ENCODE assay signal across 9 cellular contexts in genomic region chr1:21938791-21939538, GRCh38. TPM values are rescaled to one million over a fixed set of nuclear protein-coding genes. Genes with fewer than 3 reads are reported as not detected.
DNase-seq lines count a peak whose midpoint lies in the region; ATAC-seq, FAIRE-seq and TF ChIP-seq lines count a peak whose summit lies in the region.
"Had no signal": no experiment of that assay in that cellular context is flagged by ENCODE, and none has a peak within 500 bp of the region (broad histone marks: within the 10 kb centered on the region; RNA-seq: fewer than 3 reads in every experiment).

No MANE protein-coding gene starts in this region.

- peaks cover 6 to 19% of the 10 kb centered on the region in 2 experiments; a peak in 3 of 4 replicates for H3K79me2 ChIP-seq in H1 (ENCODE audit: control insufficient read depth in 1 of 2, insufficient read depth in 2 of 2, low read length in 2 of 2)

- H3K36me3 ChIP-seq in H1 (ENCODE audit: control insufficient read depth in 2 of 4, insufficient read depth in 4 of 4, low read length in 3 of 4), result no peaks in the 10 kb centered on the region

- POLR2A ChIA-PET in H1 (lab: Charles Lee; ENCODE audit: partially characterized antibody), result interaction anchor here (0.8 to 1.5 kb wide), 5 partner anchors 14 to 28 kb away, joined by 3 to 6 read pairs (median 3); no protein-coding TSS in a partner anchor

- H3K4me3 Mint-ChIP-seq in stimulated activated naive CD8-positive, alpha-beta T cell treated with anti-CD3 and anti-CD28 coated beads, Interleukin-15, Interleukin-2, amounts not matched to agents 100 ng/mL and 50 ng/mL, for 24 hours, result peak overlapping the region; percentile 83
- peak overlapping the region; percentile 90 for H3K4me3 Mint-ChIP-seq in natural killer cell treated with Interleukin-12 subunit alpha and Interleukin-12 subunit beta and Interleukin-15 and Interleukin-18, amount 100 ng/mL, for 72 hours

- no peak overlapping the region for H2BK5ac ChIP-seq in H1 (ENCODE audit: low read depth, low read length)

- peaks cover 0 to 7% of the 10 kb centered on the region in 2 experiments for H4K20me1 ChIP-seq in H1 (replicated peaks in 1 of 2; ENCODE audit: control insufficient read depth in 1 of 2, insufficient read depth in 2 of 2, low read length in 2 of 2)

- no peak overlapping the region; the same call in 1 of the 2 replicates for H4K8ac ChIP-seq in H1 (ENCODE audit: extremely low read depth, insufficient read depth, low read length)

- H3K23ac ChIP-seq in H1 (ENCODE audit: insufficient read length), result no peak overlapping the region

- ATAC-seq in stimulated activated naive CD8-positive, alpha-beta T cell treated with anti-CD3 and anti-CD28 coated beads, Interleukin-15, Interleukin-2, amounts not matched to agents 100 U/mL and 50 U/mL, for 24 hours, result no peak
- ATAC-seq in natural killer cell treated with Interleukin-12 subunit alpha and Interleukin-12 subunit beta and Interleukin-15 and Interleukin-18, amount 100 ng/mL, for 72 hours, result no peak
- ATAC-seq in HG02798 (IDR thresholded peaks at IDR 0.05; ENCODE audit: poor library complexity, unreplicated experiment), result no peak

- no peak for FAIRE-seq in H1 (lab: Jason Lieb, UNC)

- 0 out of 2 replicates have a peak overlapping the region, but pooled peaks have one; percentile 50 for H2BK12ac ChIP-seq in H1 (ENCODE audit: low read depth, low read length)

- peaks cover 21% of the 10 kb centered on the region for H3K4me1 Mint-ChIP-seq in stimulated activated naive CD8-positive, alpha-beta T cell treated with anti-CD3 and anti-CD28 coated beads, Interleukin-15, Interleukin-2, amounts not matched to agents 100 ng/mL and 50 ng/mL, for 24 hours (ENCODE audit: low read depth)
- H3K4me1 Mint-ChIP-seq in natural killer cell treated with Interleukin-12 subunit alpha and Interleukin-12 subunit beta and Interleukin-15 and Interleukin-18, amount 100 ng/mL, for 72 hours (ENCODE audit: low read depth in 2 of 2), result peaks cover 7 to 14% of the 10 kb centered on the region in 2 donors

- no peak overlapping the region for H2BK120ac ChIP-seq in H1 (replicated peaks; ENCODE audit: low read depth, low read length)

- peaks cover 0 to 2% (median 0%) of the 10 kb centered on the region in 4 experiments; a peak in 2 of 7 replicates for H3K27me3 ChIP-seq in H1 (replicated peaks in 1 of 4; ENCODE audit: control insufficient read depth in 3 of 4, extremely low read depth in 1 of 4, insufficient read depth in 3 of 4, low read length in 3 of 4)

- peaks cover 19% of the 10 kb centered on the region for H3K27me3 Mint-ChIP-seq in stimulated activated naive CD8-positive, alpha-beta T cell treated with anti-CD3 and anti-CD28 coated beads, Interleukin-15, Interleukin-2, amounts not matched to agents 100 ng/mL and 50 ng/mL, for 24 hours
- peaks cover 13 to 22% of the 10 kb centered on the region in 2 donors for H3K27me3 Mint-ChIP-seq in natural killer cell treated with Interleukin-12 subunit alpha and Interleukin-12 subunit beta and Interleukin-15 and Interleukin-18, amount 100 ng/mL, for 72 hours

- no peak overlapping the region for H3K56ac ChIP-seq in H1 (replicated peaks; ENCODE audit: insufficient read length, low read depth, low read length)

- peaks cover 2 to 35% (median 20%) of the 10 kb centered on the region in 4 experiments for H3K4me1 ChIP-seq in H1 (replicated peaks in 1 of 4; ENCODE audit: control insufficient read depth in 3 of 4, insufficient read depth in 4 of 4, low read length in 3 of 4)

- H3K18ac ChIP-seq in H1 (ENCODE audit: extremely low read depth, low read length), result no peak overlapping the region; the same call in 1 of the 2 replicates

- no peak for DNase-seq in stimulated activated naive CD8-positive, alpha-beta T cell treated with anti-CD3 and anti-CD28 coated beads, Interleukin-15, Interleukin-2, amounts not matched to agents 100 U/mL and 50 U/mL, for 24 hours
- DNase-seq in H1 (ENCODE audit: low read depth in 1 of 2, low spot score in 2 of 2), result no peak
- no peak for DNase-seq in natural killer cell treated with Interleukin-12 subunit alpha and Interleukin-12 subunit beta and Interleukin-15 and Interleukin-18, amount 100 ng/mL, for 72 hours (ENCODE audit: low spot score)
- no peak for DNase-seq in DMS53 (lab: John Stamatoyannopoulos, UW)
- DNase-seq in activated CD4-positive, CD25-positive, alpha-beta regulatory T cell treated with anti-CD3 and anti-CD28 coated beads, Interleukin-2, amount 50 U/mL, for 72 hours, result no peak
- DNase-seq in NCI-H1417 (lab: John Stamatoyannopoulos, UW), result no peak
- DNase-seq: effector CD8-positive, alpha-beta T cell had no signal

- TF ChIP-seq RAD21 in H1 (IDR thresholded peaks at IDR 0.05 in 1 of 2, conservative IDR thresholded peaks at IDR 0.05 in 1 of 2; ENCODE audit: low read depth in 2 of 2, low read length in 2 of 2), result no peak

- H2BK15ac ChIP-seq in H1 (ENCODE audit: low read length), result 0 out of 2 replicates have a peak overlapping the region, but pooled peaks have one; percentile 92

- no peak for TF ChIP-seq EP300 in H1 (IDR thresholded peaks at IDR 0.05; ENCODE audit: borderline replicate concordance in 1 of 2, low read depth in 2 of 2, low read length in 2 of 2)

- peaks cover 11% of the 10 kb centered on the region for H3K23me2 ChIP-seq in H1 (ENCODE audit: low read depth, low read length)

- H3K9me3 ChIP-seq in H1 (ENCODE audit: insufficient read depth in 2 of 2, low read depth in 1 of 2, low read length in 1 of 2), result no peaks in the 10 kb centered on the region

- no peak overlapping the region for H4K5ac ChIP-seq in H1 (ENCODE audit: insufficient read length, low read depth, low read length)

- TF ChIP-seq POLR2A in H1 (IDR thresholded peaks at IDR 0.05; ENCODE audit: control extremely low read depth in 1 of 2, low read depth in 2 of 2, low read length in 2 of 2), result no peak

- H2AK5ac ChIP-seq in H1 (ENCODE audit: low read depth, low read length), result peak overlapping the region; percentile 95

- H3K9ac ChIP-seq in H1 (replicated peaks in 1 of 4; ENCODE audit: extremely low read depth in 1 of 4, low read depth in 3 of 4, low read length in 3 of 4), result no peak overlapping the region

- H3K14ac ChIP-seq in H1 (ENCODE audit: insufficient read length), result no peak overlapping the region

- 86% methylated on average over 10 of the region's 10 CpGs; no CpG with 5 or more reads in 1 of the 2 experiments for WGBS in H1 (ENCODE audit: extremely low coverage in 1 of 2, insufficient coverage in 1 of 2, insufficient read length in 1 of 2, insufficient replicate concordance in 2 of 2, low coverage in 1 of 2, low lambda C conversion rate in 2 of 2, missing lambda C conversion rate in 1 of 2), 2 experiments

- CTCF ChIA-PET in H1 (lab: Charles Lee; ENCODE audit: partially characterized antibody), result interaction anchor here (0.7 to 2.3 kb wide), 8 partner anchors 10 to 156 kb away, joined by 3 to 9 read pairs (median 4); partner anchors contain the start of gene USP48

- H3K4me2 ChIP-seq in H1 (ENCODE audit: insufficient read depth in 1 of 2, low read depth in 2 of 2, low read length in 2 of 2), result no peak overlapping the region

- no peak overlapping the region for H3K27ac ChIP-seq in H1 (ENCODE audit: low read depth, low read length)

- peak overlapping the region; percentile 44 for H4K91ac ChIP-seq in H1 (replicated peaks; ENCODE audit: insufficient read length, low read length)

- no peaks in the 10 kb centered on the region for H3K9me3 Mint-ChIP-seq in stimulated activated naive CD8-positive, alpha-beta T cell treated with anti-CD3 and anti-CD28 coated beads, Interleukin-15, Interleukin-2, amounts not matched to agents 100 ng/mL and 50 ng/mL, for 24 hours
- no peaks in the 10 kb centered on the region for H3K9me3 Mint-ChIP-seq in natural killer cell treated with Interleukin-12 subunit alpha and Interleukin-12 subunit beta and Interleukin-15 and Interleukin-18, amount 100 ng/mL, for 72 hours

- TF ChIP-seq CTCF in H1 (IDR thresholded peaks at IDR 0.05; ENCODE audit: control extremely low read depth in 1 of 3, insufficient read depth in 1 of 3, low read depth in 1 of 3, low read length in 3 of 3), result no peak

- H3K79me1 ChIP-seq in H1 (ENCODE audit: low read depth, low read length), result peaks cover 9% of the 10 kb centered on the region; the same call in 1 of the 2 replicates

- no peaks in the 10 kb centered on the region for H3K36me3 Mint-ChIP-seq in stimulated activated naive CD8-positive, alpha-beta T cell treated with anti-CD3 and anti-CD28 coated beads, Interleukin-15, Interleukin-2, amounts not matched to agents 100 ng/mL and 50 ng/mL, for 24 hours (ENCODE audit: low read depth)
- no peaks in the 10 kb centered on the region for H3K36me3 Mint-ChIP-seq in natural killer cell treated with Interleukin-12 subunit alpha and Interleukin-12 subunit beta and Interleukin-15 and Interleukin-18, amount 100 ng/mL, for 72 hours

- no peak overlapping the region for H2BK20ac ChIP-seq in H1 (ENCODE audit: low read length)

- no peak overlapping the region for H2AFZ ChIP-seq in H1 (ENCODE audit: low read length)

- H3K4me3 ChIP-seq in H1 (ENCODE audit: extremely low read depth in 1 of 4, insufficient read depth in 2 of 4, low read depth in 3 of 4, low read length in 4 of 4), result no peak overlapping the region

- peak overlapping the region; percentile 14 for H3K27ac Mint-ChIP-seq in stimulated activated naive CD8-positive, alpha-beta T cell treated with anti-CD3 and anti-CD28 coated beads, Interleukin-15, Interleukin-2, amounts not matched to agents 100 ng/mL and 50 ng/mL, for 24 hours
- H3K27ac Mint-ChIP-seq in natural killer cell treated with Interleukin-12 subunit alpha and Interleukin-12 subunit beta and Interleukin-15 and Interleukin-18, amount 100 ng/mL, for 72 hours, result no peak overlapping the region

- H3K4ac ChIP-seq in H1 (replicated peaks; ENCODE audit: insufficient read length, low read depth, low read length), result no peak overlapping the region

RNA-seq across cellular contexts. Expression of gene HSPG2, which starts 1.9 kb away (rescaled TPM):
- 108 and 111 TPM in 2 replicates for total RNA-seq in H1 (2021; fragmentation: NEBNext Ultra II Directional; extraction: Animal tissue kit (Norgen Biotek cat#: 25700))
- 17.8 and 27.7 TPM in 2 replicates for polyA plus RNA-seq in H1 (2011; rRNA removed)
- polyA plus RNA-seq in H1 (2011; cell fraction: cytosol; rRNA removed), result 17.0 TPM
- polyA plus RNA-seq in H1 (2011; cell fraction: nucleus; rRNA removed), result 113 TPM
- polyA plus RNA-seq in H1 (2012, experiment 1 of 2), result 41.0 to 91.2 TPM (median 79.8 TPM) in 4 replicates
- 63.7 TPM for polyA plus RNA-seq in H1 (2012, experiment 2 of 2)
- 65.5 TPM for polyA plus RNA-seq in H1 (2013, experiment 1 of 2)
- 40.5 TPM for polyA plus RNA-seq in H1 (2013, experiment 2 of 2)
- polyA minus RNA-seq in H1 (2011; rRNA and poly(A)+ RNA removed), result 27.8 and 28.3 TPM in 2 replicates
- polyA minus RNA-seq in H1 (2011; cell fraction: cytosol; rRNA and poly(A)+ RNA removed), result 68.4 TPM
- polyA minus RNA-seq in H1 (2011; cell fraction: nucleus; rRNA and poly(A)+ RNA removed), result 87.7 TPM
- total RNA-seq in natural killer cell treated with Interleukin-12 subunit alpha and Interleukin-12 subunit beta and Interleukin-15 and Interleukin-18, amount 100 ng/mL, for 72 hours, result under 1 TPM in 1 of 2 donors, not detected in 1; 0.20 TPM

RNA-seq across cellular contexts. Expression of gene CELA3B, which starts 37.9 kb away (rescaled TPM):
- total RNA-seq in H1 (2021; fragmentation: NEBNext Ultra II Directional; extraction: Animal tissue kit (Norgen Biotek cat#: 25700)), result not detected in 2 replicates
- polyA plus RNA-seq in H1 (2011; rRNA removed), result not detected in 2 replicates
- not detected for polyA plus RNA-seq in H1 (2011; cell fraction: cytosol; rRNA removed)
- polyA plus RNA-seq in H1 (2011; cell fraction: nucleus; rRNA removed), result not detected
- polyA plus RNA-seq in H1 (2012, experiment 1 of 2), result not detected in 4 replicates
- not detected for polyA plus RNA-seq in H1 (2012, experiment 2 of 2)
- not detected for polyA plus RNA-seq in H1 (2013, experiment 1 of 2)
- not detected for polyA plus RNA-seq in H1 (2013, experiment 2 of 2)
- not detected in 2 replicates for polyA minus RNA-seq in H1 (2011; rRNA and poly(A)+ RNA removed)
- not detected for polyA minus RNA-seq in H1 (2011; cell fraction: cytosol; rRNA and poly(A)+ RNA removed)
- not detected for polyA minus RNA-seq in H1 (2011; cell fraction: nucleus; rRNA and poly(A)+ RNA removed)
- not detected for total RNA-seq in natural killer cell treated with Interleukin-12 subunit alpha and Interleukin-12 subunit beta and Interleukin-15 and Interleukin-18, amount 100 ng/mL, for 72 hours

Comparison
In these comparisons a context has a peak if more than half of its experiments do, and no peak if none do; other contexts are left out.
1. RNA of gene HSPG2, which starts 1.9 kb away (total RNA-seq): 108 to 111 TPM in H1; 0.20 TPM in natural killer cell treated with Interleukin-12 subunit alpha and Interleukin-12 subunit beta and Interleukin-15 and Interleukin-18, amount 100 ng/mL, for 72 hours; every median in the first group is over 10 times any median in the second.